ENCODE assay signal across 8 cellular contexts in the genomic region with DNA sequence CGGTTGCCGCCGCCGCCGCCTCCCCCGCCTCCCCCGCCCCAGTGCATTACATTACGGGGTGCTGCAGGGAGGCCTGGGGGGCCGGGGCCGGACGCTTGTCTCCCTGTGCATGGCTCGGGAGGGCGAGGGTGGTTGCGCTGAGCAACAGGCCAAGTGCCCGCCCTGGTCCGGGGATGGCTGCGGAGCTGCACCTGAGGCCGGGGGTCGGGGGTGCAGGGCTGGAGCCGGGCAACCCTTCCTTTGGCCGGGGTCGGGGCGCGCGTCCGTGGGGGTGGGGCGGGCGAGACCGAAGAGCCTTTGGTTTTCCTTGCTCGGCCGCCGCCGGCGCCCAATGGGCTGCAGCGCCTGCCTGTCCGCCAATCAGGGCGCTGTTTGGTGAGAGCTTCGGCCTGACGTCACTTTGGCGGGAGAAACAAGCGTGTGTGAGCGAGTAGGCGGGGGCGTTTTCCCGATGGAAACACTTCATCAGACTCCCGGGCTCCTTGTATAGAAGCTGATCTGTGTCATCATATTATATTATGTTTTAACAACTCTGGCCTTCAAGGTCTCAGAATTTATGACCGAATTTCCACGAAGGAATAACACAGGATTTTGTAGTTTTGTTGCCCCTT. TPM values are rescaled to one million over a fixed set of nuclear protein-coding genes. Genes with fewer than 3 reads are reported as not detected.
DNase-seq lines count a peak whose midpoint lies in the region; ATAC-seq, FAIRE-seq and TF ChIP-seq lines count a peak whose summit lies in the region.

No MANE protein-coding gene starts in this region.

- H3K27ac Mint-ChIP-seq in central memory CD8-positive, alpha-beta T cell (ENCODE audit: low read depth), result peak overlapping the region; percentile 94

- H3K36me3 ChIP-seq in A673 (ENCODE audit: insufficient read depth, low read length, poor library complexity, severe bottlenecking), result peaks cover 2% of the 10 kb centered on the region

- no peaks in the 10 kb centered on the region for H3K9me3 Mint-ChIP-seq in central memory CD8-positive, alpha-beta T cell

- H3K4me1 ChIP-seq in A673 (ENCODE audit: insufficient read depth, low read length, poor library complexity, severe bottlenecking), result no peaks in the 10 kb centered on the region

- H3K4me1 Mint-ChIP-seq in central memory CD8-positive, alpha-beta T cell, result peaks cover 17% of the 10 kb centered on the region

- H3K27ac ChIP-seq in A673 (ENCODE audit: low read depth, low read length, poor library complexity, severe bottlenecking), result peak overlapping the region; percentile 65

- FAIRE-seq in islet of Langerhans (lab: Jason Lieb, UNC), result peak; percentile 94

- no peaks in the 10 kb centered on the region for H3K27me3 ChIP-seq in A673 (replicated peaks; ENCODE audit: insufficient read depth, low read depth, low read length, poor library complexity)

- CTCF ChIA-PET in A673 (lab: Charles Lee), result interaction anchor here (0.6 kb wide), 1 partner anchor 149 kb away, joined by 5 read pairs; no protein-coding TSS in a partner anchor

- TF ChIP-seq CTCF in A673 (conservative IDR thresholded peaks at IDR 0.05; ENCODE audit: low read depth, low read length), result no peak

- POLR2A ChIA-PET in A673 (lab: Charles Lee; ENCODE audit: low non-redundant PET), result no interaction called here

- peak; percentile 58 for ATAC-seq in GM18907 (IDR thresholded peaks at IDR 0.05; ENCODE audit: unreplicated experiment)
- ATAC-seq in HG03196 (IDR thresholded peaks at IDR 0.05; ENCODE audit: unreplicated experiment), result peak; percentile 57
- peak; percentile 53 to 62 for ATAC-seq in activated CD4-positive, CD25-positive, alpha-beta regulatory T cell treated with anti-CD3 and anti-CD28 coated beads, Interleukin-2, amount 50 U/mL, for 24 hours
- peak; percentile 48 for ATAC-seq in central memory CD8-positive, alpha-beta T cell (replicated peaks; ENCODE audit: extremely low read depth, poor library complexity, severe bottlenecking)

- no TSS peak for BruUV-seq in A673 (replicated peaks; lab: Mats Ljungman, UMichigan)

- peaks cover 28% of the 10 kb centered on the region for H3K36me3 Mint-ChIP-seq in central memory CD8-positive, alpha-beta T cell (ENCODE audit: insufficient read depth)

- H3K27me3 Mint-ChIP-seq in central memory CD8-positive, alpha-beta T cell, result no peaks in the 10 kb centered on the region

- no peaks in the 10 kb centered on the region for H3K9me3 ChIP-seq in A673 (ENCODE audit: low read depth, low read length, poor library complexity, severe bottlenecking)

- intact Hi-C loops in A673 (cut with micrococcal nuclease; ENCODE audit: unreplicated experiment), result no loop called here

- H3K4me3 ChIP-seq in A673 (ENCODE audit: low read depth, low read length, poor library complexity, severe bottlenecking), result peak overlapping the region; percentile 67

- H3K4me3 Mint-ChIP-seq in central memory CD8-positive, alpha-beta T cell, result peak overlapping the region; percentile 96

- DNase-seq in A673 (ENCODE audit: low spot score), result peak; percentile 92
- peak; percentile 93 for DNase-seq in NCI-H345 (lab: John Stamatoyannopoulos, UW)
- peak; percentile 49 to 56 for DNase-seq in central memory CD8-positive, alpha-beta T cell (ENCODE audit: low spot score in 2 of 2)
- peak; percentile 80 for DNase-seq in smooth muscle cell of the brain vasculature (ENCODE audit: low read depth, low spot score)

RNA-seq across cellular contexts. Expression of gene FBXL20, which starts 1.0 kb away (rescaled TPM):
- 6.8 and 9.5 TPM in 2 replicates for total RNA-seq in A673 (2021)

RNA-seq across cellular contexts. Expression of gene MED1, which starts 48.7 kb away (rescaled TPM):
- 39.2 and 41.5 TPM in 2 replicates for total RNA-seq in A673 (2021)

RNA-seq across cellular contexts. Expression of gene CDK12, which starts 58.9 kb away (rescaled TPM):
- 43.5 TPM in 2 replicates for total RNA-seq in A673 (2021)

Comparison
In these comparisons a context has a peak if more than half of its experiments do, and no peak if none do; other contexts are left out.
1. Peak in every context shown above with its lines: DNase-seq, ATAC-seq, H3K4me3 ChIP-seq and H3K27ac ChIP-seq.